Comparison of ENCODE assay signal across 8 cellular contexts in the genomic region with DNA sequence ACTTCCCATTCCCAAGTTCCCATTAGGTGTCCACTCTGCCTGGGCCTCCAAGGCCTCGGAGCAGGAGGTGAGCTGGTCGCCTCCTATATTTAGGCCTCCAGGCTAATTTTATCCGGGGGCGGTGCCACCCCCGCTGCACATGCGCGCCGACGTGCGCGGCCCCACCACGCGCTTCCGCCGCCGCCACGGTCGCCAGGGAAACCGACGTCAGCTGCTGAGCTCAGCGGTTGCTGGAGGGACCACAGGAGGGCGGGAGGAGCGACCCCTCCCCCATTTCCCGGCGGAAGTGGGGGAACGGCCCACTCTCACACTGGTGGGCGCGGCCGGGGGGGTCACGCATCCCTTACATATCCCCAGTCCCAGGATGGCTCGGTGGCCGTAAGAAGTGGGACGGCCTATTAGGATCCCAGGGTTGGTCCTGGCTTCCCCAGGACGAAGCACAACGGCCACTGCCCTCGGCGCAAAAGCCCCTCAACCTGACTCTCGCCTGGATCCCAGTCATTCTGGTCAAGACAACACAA. TPM values are rescaled to one million over a fixed set of nuclear protein-coding genes. Genes with fewer than 3 reads are reported as not detected.
A peak's percentile ranks its signal among the peaks of the same experiment; 100 is the strongest.
DNase-seq lines count a peak whose midpoint lies in the region; ATAC-seq lines count a peak whose summit lies in the region.

No MANE protein-coding gene starts in this region.

- H3K4me3 Mint-ChIP-seq in activated naive CD4-positive, alpha-beta T cell treated with anti-CD3 and anti-CD28 coated beads, Interleukin-2, amount 50 U/mL, for 24 hours = peak overlapping the region; percentile 88

- peak overlapping the region; percentile 83 for H3K27ac Mint-ChIP-seq in activated naive CD4-positive, alpha-beta T cell treated with anti-CD3 and anti-CD28 coated beads, Interleukin-2, amount 50 U/mL, for 24 hours

- H3K4me3 ChIP-seq in SJCRH30 = peak overlapping the region; percentile 67

- no peaks in the 10 kb centered on the region for H3K36me3 ChIP-seq in SJCRH30

- H3K27me3 Mint-ChIP-seq in activated naive CD4-positive, alpha-beta T cell treated with anti-CD3 and anti-CD28 coated beads, Interleukin-2, amount 50 U/mL, for 24 hours = no peaks in the 10 kb centered on the region

- ATAC-seq in GM19023 (IDR thresholded peaks at IDR 0.05; ENCODE audit: unreplicated experiment) (peak; percentile 43), HG03521 (IDR thresholded peaks at IDR 0.05; ENCODE audit: unreplicated experiment) (peak; percentile 47)

- H3K27ac ChIP-seq in SJCRH30 (peak overlapping the region; percentile 79), substantia nigra (ENCODE audit: low read depth, low read length, poor library complexity, severe bottlenecking) (peak overlapping the region; percentile 99)

- peaks cover 15% of the 10 kb centered on the region for H3K36me3 Mint-ChIP-seq in activated naive CD4-positive, alpha-beta T cell treated with anti-CD3 and anti-CD28 coated beads, Interleukin-2, amount 50 U/mL, for 24 hours

- peaks cover 24% of the 10 kb centered on the region for H3K4me1 ChIP-seq in SJCRH30

- H3K4me1 Mint-ChIP-seq in activated naive CD4-positive, alpha-beta T cell treated with anti-CD3 and anti-CD28 coated beads, Interleukin-2, amount 50 U/mL, for 24 hours = peaks cover 32% of the 10 kb centered on the region

- H3K9me3 ChIP-seq in SJCRH30 (replicated peaks) = no peaks in the 10 kb centered on the region

- no peaks in the 10 kb centered on the region for H3K27me3 ChIP-seq in SJCRH30

- DNase-seq in AG08396 (ENCODE audit: low spot score) (peak; percentile 91), SJCRH30 (peak; percentile 82 to 83), globus pallidus (ENCODE audit: low spot score) (peak; percentile 82), nucleus accumbens (lab: John Stamatoyannopoulos, UW) (peak in 55 of 56 donors; percentile 25 to 95 (median 80)), substantia nigra (lab: John Stamatoyannopoulos, UW) (peak in 48 of 49 donors; percentile 17 to 94 (median 74))

- H3K9me3 Mint-ChIP-seq in activated naive CD4-positive, alpha-beta T cell treated with anti-CD3 and anti-CD28 coated beads, Interleukin-2, amount 50 U/mL, for 24 hours = no peaks in the 10 kb centered on the region

RNA-seq across cellular contexts. Expression of gene PER1, which starts 1.0 kb away (rescaled TPM):
- total RNA-seq in SJCRH30 (2014; rRNA removed; shearing (Covaris generic)) = 9.3 and 13.5 TPM in 2 replicates

RNA-seq across cellular contexts. Expression of gene VAMP2, which starts 11.6 kb away (rescaled TPM):
- total RNA-seq in SJCRH30 (2014; rRNA removed; shearing (Covaris generic)) = 6.1 and 7.9 TPM in 2 replicates

RNA-seq across cellular contexts. Expression of gene TMEM107, which starts 25.0 kb away (rescaled TPM):
- total RNA-seq in SJCRH30 (2014; rRNA removed; shearing (Covaris generic)) = 13.0 and 19.8 TPM in 2 replicates

RNA-seq across cellular contexts. Expression of gene HES7, which starts 27.3 kb away (rescaled TPM):
- total RNA-seq in SJCRH30 (2014; rRNA removed; shearing (Covaris generic)) = 0.79 and 0.91 TPM in 2 replicates

RNA-seq across cellular contexts. Expression of gene ALOXE3, which starts 32.9 kb away (rescaled TPM):
- total RNA-seq in SJCRH30 (2014; rRNA removed; shearing (Covaris generic)) = not detected in 2 replicates

Comparison
In these comparisons a context has a peak if more than half of its experiments do, and no peak if none do; other contexts are left out.
1. Peak in every context shown above with its lines: DNase-seq, ATAC-seq, H3K4me3 ChIP-seq and H3K27ac ChIP-seq.